In the genomic region with DNA sequence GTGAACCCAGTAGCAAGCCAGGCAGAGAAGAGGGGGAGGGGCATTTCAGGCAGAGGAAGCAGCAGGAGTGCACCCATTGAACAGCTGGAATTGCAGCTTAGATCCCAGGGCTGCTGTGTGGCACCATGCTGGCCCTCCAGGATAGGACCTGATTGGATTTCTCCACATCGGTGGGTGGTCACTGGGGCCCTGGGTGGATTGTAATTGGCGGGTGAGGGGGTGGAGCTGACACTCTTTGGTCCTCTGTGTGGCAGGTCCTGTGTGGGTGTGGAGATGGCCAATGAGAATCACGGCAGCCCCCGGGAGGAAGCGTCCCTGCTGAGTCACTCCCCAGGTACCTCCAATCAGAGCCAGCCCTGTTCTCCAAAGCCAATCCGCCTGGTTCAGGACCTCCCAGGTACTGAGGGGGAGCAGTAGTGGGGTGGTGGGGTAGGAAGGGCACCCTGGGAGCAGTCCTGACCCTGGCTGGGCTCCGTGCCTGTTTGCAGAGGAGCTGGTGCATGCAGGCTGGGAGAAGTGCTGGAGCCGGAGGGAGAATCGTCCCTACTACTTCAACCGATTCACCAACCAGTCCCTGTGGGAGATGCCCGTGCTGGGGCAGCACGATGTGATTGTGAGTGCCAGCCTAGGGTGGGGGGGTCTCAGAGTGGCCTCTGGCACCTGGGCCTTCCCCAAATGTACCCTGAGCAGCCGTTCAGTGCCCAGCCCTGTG, we compare ENCODE assay signal across 16 cellular contexts. TPM values are rescaled to one million over a fixed set of nuclear protein-coding genes. Genes with fewer than 3 reads are reported as not detected.
DNase-seq lines count a peak whose midpoint lies in the region; ATAC-seq and TF ChIP-seq lines count a peak whose summit lies in the region.
"Had no signal": no experiment of that assay in that cellular context is flagged by ENCODE, and none has a peak within 500 bp of the region (broad histone marks: within the 10 kb centered on the region; RNA-seq: fewer than 3 reads in every experiment).

No MANE protein-coding gene starts in this region.

- no peak overlapping the region for H3K4me3 ChIP-seq in HEK293 (ENCODE audit: low read depth, low read length)
- no peak overlapping the region for H3K4me3 ChIP-seq in left ventricle myocardium inferior
- H3K4me3 ChIP-seq: MG63, prostate gland had no signal

- H3K36me3 Mint-ChIP-seq in activated naive CD8-positive, alpha-beta T cell treated with anti-CD3 and anti-CD28 coated beads, Interleukin-2, amount 50 U/mL, for 24 hours (ENCODE audit: low read depth), result peaks cover 23% of the 10 kb centered on the region
- H3K36me3 Mint-ChIP-seq in naive thymus-derived CD8-positive, alpha-beta T cell, result peaks cover under 1 to 49% (median 4%) of the 10 kb centered on the region in 3 donors

- CTCF ChIA-PET in HEK293 (lab: Yijun Ruan, JAX), result interaction anchor here (0.9 to 2.6 kb wide), 3 partner anchors 10 to 139 kb away, joined by 3 to 14 read pairs (median 5); no protein-coding TSS in a partner anchor

- TF ChIP-seq CTCF in HEK293 (tag by site-specific recombination; IDR thresholded peaks at IDR 0.05) (no peak), left ventricle myocardium inferior (IDR thresholded peaks at IDR 0.05; ENCODE audit: borderline replicate concordance) (no peak)

- H3K27ac ChIP-seq in HEK293 (ENCODE audit: extremely low read depth, low read depth, low read length) (no peak overlapping the region), left ventricle myocardium inferior (replicated peaks) (no peak overlapping the region)
- H3K27ac ChIP-seq: prostate gland had no signal

- H3K4me1 Mint-ChIP-seq in activated naive CD8-positive, alpha-beta T cell treated with anti-CD3 and anti-CD28 coated beads, Interleukin-2, amount 50 U/mL, for 24 hours, result peaks cover 35% of the 10 kb centered on the region
- peaks cover 13 to 31% (median 22%) of the 10 kb centered on the region in 4 donors for H3K4me1 Mint-ChIP-seq in naive thymus-derived CD8-positive, alpha-beta T cell

- peaks cover 2% of the 10 kb centered on the region for H3K27me3 Mint-ChIP-seq in activated naive CD8-positive, alpha-beta T cell treated with anti-CD3 and anti-CD28 coated beads, Interleukin-2, amount 50 U/mL, for 24 hours
- no peaks in the 10 kb centered on the region for H3K27me3 Mint-ChIP-seq in naive thymus-derived CD8-positive, alpha-beta T cell

- H3K4me3 Mint-ChIP-seq in activated naive CD8-positive, alpha-beta T cell treated with anti-CD3 and anti-CD28 coated beads, Interleukin-2, amount 50 U/mL, for 24 hours, result no peak overlapping the region
- peak overlapping the region in 1 of 10 donors; percentile 45 for H3K4me3 Mint-ChIP-seq in naive thymus-derived CD8-positive, alpha-beta T cell

- H3K9me3 ChIP-seq in HEK293 (ENCODE audit: control insufficient read depth, insufficient read depth, low read depth, low read length), result no peaks in the 10 kb centered on the region
- H3K9me3 ChIP-seq in left ventricle myocardium inferior (replicated peaks), result no peaks in the 10 kb centered on the region
- H3K9me3 ChIP-seq: MG63, prostate gland had no signal

- peaks cover 6 to 51% of the 10 kb centered on the region in 2 experiments; a peak in 2 of 3 replicates for H3K36me3 ChIP-seq in HEK293 (ENCODE audit: control insufficient read depth in 2 of 2, insufficient read depth in 1 of 2, low read length in 2 of 2)
- peaks cover 69% of the 10 kb centered on the region for H3K36me3 ChIP-seq in left ventricle myocardium inferior

- intact Hi-C loops in left ventricle myocardium inferior (cut with micrococcal nuclease), result no loop called here

- H3K4me1 ChIP-seq in HEK293 (ENCODE audit: control insufficient read depth, insufficient read depth, low read length) (peaks cover 9% of the 10 kb centered on the region), left ventricle myocardium inferior (peaks cover 29% of the 10 kb centered on the region)
- H3K4me1 ChIP-seq: prostate gland had no signal

- POLR2A ChIA-PET in HEK293 (lab: Yijun Ruan, JAX), result interaction anchor here (1.0 to 2.8 kb wide), 3 partner anchors 10 to 19 kb away, joined by 3 to 8 read pairs (median 5); no protein-coding TSS in a partner anchor
- POLR2A ChIA-PET in naive thymus-derived CD8-positive, alpha-beta T cell (lab: Charles Lee), result interaction anchor here (0.7 to 9.8 kb wide), 7 partner anchors 10 to 116 kb away, joined by 3 to 216 read pairs (median 8); a partner anchor contains a TSS

- no peak for ATAC-seq in activated naive CD8-positive, alpha-beta T cell treated with anti-CD3 and anti-CD28 coated beads, Interleukin-2, amount 50 U/mL, for 24 hours
- ATAC-seq in naive thymus-derived CD8-positive, alpha-beta T cell, result no peak
- ATAC-seq in GM21367 (IDR thresholded peaks at IDR 0.05; ENCODE audit: unreplicated experiment) (no peak), GM19452 (IDR thresholded peaks at IDR 0.05; ENCODE audit: unreplicated experiment) (no peak)
- ATAC-seq: left cardiac atrium had no signal

- no peaks in the 10 kb centered on the region for H3K27me3 ChIP-seq in left ventricle myocardium inferior (ENCODE audit: low read depth)
- H3K27me3 ChIP-seq: MG63 had no signal

- DNase-seq in NCI-H82 (lab: John Stamatoyannopoulos, UW) (peak; percentile 48), NCI-H82 treated with DMSO at 0.1 percent for 48 hours (lab: John Stamatoyannopoulos, UW; ENCODE audit: unreplicated experiment) (no peak), left ventricle myocardium inferior (no peak)
- DNase-seq in activated naive CD8-positive, alpha-beta T cell treated with anti-CD3 and anti-CD28 coated beads, Interleukin-2, amount 50 U/mL, for 24 hours, result peak; percentile 15
- peak in 1 of 10 donors; percentile 60 for DNase-seq in naive thymus-derived CD8-positive, alpha-beta T cell
- DNase-seq: 8988T, glutamatergic neuron, left cardiac atrium, MG63, NCI-H2081, NCI-H69, SW 1271 had no signal

- H3K9me3 Mint-ChIP-seq in activated naive CD8-positive, alpha-beta T cell treated with anti-CD3 and anti-CD28 coated beads, Interleukin-2, amount 50 U/mL, for 24 hours, result no peaks in the 10 kb centered on the region
- no peaks in the 10 kb centered on the region for H3K9me3 Mint-ChIP-seq in naive thymus-derived CD8-positive, alpha-beta T cell

- peak overlapping the region; percentile 68 for H3K27ac Mint-ChIP-seq in activated naive CD8-positive, alpha-beta T cell treated with anti-CD3 and anti-CD28 coated beads, Interleukin-2, amount 50 U/mL, for 24 hours
- H3K27ac Mint-ChIP-seq in naive thymus-derived CD8-positive, alpha-beta T cell, result peak overlapping the region in 7 of 10 donors; percentile 6 to 90 (median 85)

TF ChIP-seq in HEK293, 187 proteins besides CTCF, POLR2A, EP300 and RAD21 (continues in another document):
- TF ChIP-seq ZIC2 (tag by site-specific recombination; IDR thresholded peaks at IDR 0.05) (peak; percentile 97), ZNF169 (tag by site-specific recombination; IDR thresholded peaks at IDR 0.05) (no peak), EGR2 (tag by site-specific recombination; IDR thresholded peaks at IDR 0.05; ENCODE audit: low read depth) (peak; percentile 90), ZFHX2 (tag by site-specific recombination; conservative IDR thresholded peaks at IDR 0.05) (peak; percentile 62), GLIS1 (tag by site-specific recombination; IDR thresholded peaks at IDR 0.05) (no peak), SP3 (tag by site-specific recombination; IDR thresholded peaks at IDR 0.05) (no peak), ZNF707 (tag by site-specific recombination; IDR thresholded peaks at IDR 0.05) (no peak)
- TF ChIP-seq, protein P1, sequence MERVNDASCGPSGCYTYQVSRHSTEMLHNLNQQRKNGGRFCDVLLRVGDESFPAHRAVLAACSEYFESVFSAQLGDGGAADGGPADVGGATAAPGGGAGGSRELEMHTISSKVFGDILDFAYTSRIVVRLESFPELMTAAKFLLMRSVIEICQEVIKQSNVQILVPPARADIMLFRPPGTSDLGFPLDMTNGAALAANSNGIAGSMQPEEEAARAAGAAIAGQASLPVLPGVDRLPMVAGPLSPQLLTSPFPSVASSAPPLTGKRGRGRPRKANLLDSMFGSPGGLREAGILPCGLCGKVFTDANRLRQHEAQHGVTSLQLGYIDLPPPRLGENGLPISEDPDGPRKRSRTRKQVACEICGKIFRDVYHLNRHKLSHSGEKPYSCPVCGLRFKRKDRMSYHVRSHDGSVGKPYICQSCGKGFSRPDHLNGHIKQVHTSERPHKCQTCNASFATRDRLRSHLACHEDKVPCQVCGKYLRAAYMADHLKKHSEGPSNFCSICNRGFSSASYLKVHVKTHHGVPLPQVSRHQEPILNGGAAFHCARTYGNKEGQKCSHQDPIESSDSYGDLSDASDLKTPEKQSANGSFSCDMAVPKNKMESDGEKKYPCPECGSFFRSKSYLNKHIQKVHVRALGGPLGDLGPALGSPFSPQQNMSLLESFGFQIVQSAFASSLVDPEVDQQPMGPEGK (tag by site-specific recombination; IDR thresholded peaks at IDR 0.05), result no peak

RNA-seq across cellular contexts. Expression of a gene that starts 4.4 kb away (rescaled TPM):
- total RNA-seq in naive thymus-derived CD8-positive, alpha-beta T cell, result 10 to 100 TPM; 77.7 to 83.3 TPM
- 10 to 100 TPM; 60.8 to 94.2 (median 78.7) TPM for polyA plus RNA-seq in naive thymus-derived CD8-positive, alpha-beta T cell
- total RNA-seq in left ventricle myocardium inferior, result 21.9 TPM

RNA-seq across cellular contexts. Expression of a gene that starts 26.9 kb away (rescaled TPM):
- total RNA-seq in naive thymus-derived CD8-positive, alpha-beta T cell, result under 1 TPM in 1 of 2 experiments, not detected in 1; 0.27 TPM
- polyA plus RNA-seq in naive thymus-derived CD8-positive, alpha-beta T cell, result 1 to 10 TPM in 1 of 3 donors, under 1 TPM in 2; 0.18 to 2.2 (median 0.68) TPM
- total RNA-seq in left ventricle myocardium inferior, result 84.1 TPM

RNA-seq across cellular contexts. Expression of a gene that starts 33.1 kb away (rescaled TPM):
- total RNA-seq in naive thymus-derived CD8-positive, alpha-beta T cell, result 10 to 100 TPM; 53.1 to 56.2 TPM
- 10 to 100 TPM in 1 of 3 donors, 1 to 10 TPM in 2; 6.4 to 13.2 (median 7.8) TPM for polyA plus RNA-seq in naive thymus-derived CD8-positive, alpha-beta T cell
- 8.1 TPM for total RNA-seq in left ventricle myocardium inferior

RNA-seq across cellular contexts. Expression of a gene that starts 47.7 kb away (rescaled TPM):
- 10 to 100 TPM; 79.1 to 82.7 TPM for total RNA-seq in naive thymus-derived CD8-positive, alpha-beta T cell
- 100 to 1,000 TPM in 1 of 3 donors, 10 to 100 TPM in 2; 79.5 to 128 (median 90.5) TPM for polyA plus RNA-seq in naive thymus-derived CD8-positive, alpha-beta T cell
- 116 TPM for total RNA-seq in left ventricle myocardium inferior

RNA-seq across cellular contexts. Expression of a gene that starts 47.9 kb away (rescaled TPM):
- 1 to 10 TPM; 5.0 to 5.9 TPM for total RNA-seq in naive thymus-derived CD8-positive, alpha-beta T cell
- polyA plus RNA-seq in naive thymus-derived CD8-positive, alpha-beta T cell, result 1 to 10 TPM in 2 of 3 donors, under 1 TPM in 1; 0.53 to 2.2 (median 1.8) TPM
- total RNA-seq in left ventricle myocardium inferior, result 7.6 TPM

Comparison
In these comparisons a context has a peak if more than half of its experiments do, and no peak if none do; other contexts are left out.
1. DNase-seq: peak in NCI-H82 (single experiment) and activated naive CD8-positive, alpha-beta T cell treated with anti-CD3 and anti-CD28 coated beads, Interleukin-2, amount 50 U/mL, for 24 hours (single experiment); none in NCI-H82 treated with DMSO at 0.1 percent for 48 hours (single experiment) and left ventricle myocardium inferior (single experiment).
2. RNA of a gene that starts 26.9 kb away (total RNA-seq): 84.1 TPM in left ventricle myocardium inferior (single experiment); 0.27 TPM in naive thymus-derived CD8-positive, alpha-beta T cell; every median in the first group is over 10 times any median in the second.